Comparison of ENCODE assay signal across 1 cellular context in the genomic region with DNA sequence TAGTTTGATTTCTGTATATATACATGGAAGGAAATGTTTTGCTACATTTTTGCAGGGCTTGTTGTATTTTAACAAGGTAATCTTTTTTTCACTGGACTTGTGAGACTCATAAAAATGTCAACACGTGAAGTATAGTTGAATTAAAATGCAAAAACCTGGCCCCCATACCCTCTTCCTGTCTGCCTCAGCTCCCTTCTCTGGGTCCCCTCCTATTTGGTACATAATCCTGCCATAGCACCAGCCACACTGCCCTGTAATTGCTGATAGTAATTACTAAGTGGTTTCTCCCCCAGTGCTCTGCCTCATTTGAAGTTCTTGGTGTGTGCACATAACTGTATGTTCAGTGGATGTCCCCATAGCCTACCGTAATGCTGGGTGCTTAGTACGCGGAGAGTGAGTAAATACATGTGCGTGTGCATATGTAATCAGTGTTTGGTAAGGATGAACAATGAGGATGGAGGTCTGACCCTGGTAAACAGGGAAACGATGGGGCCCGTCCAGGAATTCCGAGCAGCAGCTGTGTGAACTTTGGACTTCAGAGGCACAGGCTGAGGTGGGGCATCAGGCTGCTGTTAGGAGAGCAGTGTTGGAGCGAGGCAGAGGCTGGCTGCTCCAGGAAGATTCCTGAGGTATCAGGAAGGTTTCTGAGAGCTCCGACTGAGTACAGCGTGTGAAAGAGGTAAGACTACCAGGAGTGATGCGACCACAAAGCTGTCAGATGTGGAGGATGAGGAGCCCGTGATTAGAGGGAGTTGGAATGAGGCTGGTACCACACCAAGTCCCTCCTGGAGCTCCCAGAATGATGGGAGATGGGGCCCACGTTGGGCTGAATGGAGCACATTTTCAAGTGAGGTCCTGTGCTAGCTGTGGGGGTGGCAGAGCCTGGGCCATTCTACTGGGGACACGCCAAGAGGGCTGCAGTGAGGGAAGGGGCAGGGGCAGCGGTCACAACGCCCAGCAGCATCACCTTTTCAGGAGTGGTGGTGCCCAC.
TF ChIP-seq lines count a peak whose summit lies in the region.

No MANE protein-coding gene starts in this region.

TF ChIP-seq in HepG2, 621 proteins besides CTCF, POLR2A, EP300 and RAD21 (continued from another document and continues in another):
- TF ChIP-seq ADNP (CRISPR knock-in tag; IDR thresholded peaks at IDR 0.05), result no peak
- TF ChIP-seq EHMT2 (IDR thresholded peaks at IDR 0.05; ENCODE audit: borderline replicate concordance, low read depth, low read length), result no peak
- no peak for TF ChIP-seq GLI4 (CRISPR knock-in tag; IDR thresholded peaks at IDR 0.05; ENCODE audit: borderline replicate concordance)
- no peak for TF ChIP-seq FOXA1 (IDR thresholded peaks at IDR 0.05)
- peak; percentile 86 for TF ChIP-seq FOXA1 (CRISPR knock-in tag; IDR thresholded peaks at IDR 0.05)
- TF ChIP-seq ZNF292 (CRISPR knock-in tag; IDR thresholded peaks at IDR 0.05; ENCODE audit: borderline replicate concordance, low read depth), result peak; percentile 57; the same call in 1 of the 2 replicates
- TF ChIP-seq HNF4G (IDR thresholded peaks at IDR 0.05; ENCODE audit: borderline replicate concordance, low read depth, low read length), result peak; percentile 81
- no peak for TF ChIP-seq HNF4G (CRISPR knock-in tag; IDR thresholded peaks at IDR 0.05; ENCODE audit: borderline replicate concordance, low read depth)
- no peak for TF ChIP-seq GABPA (IDR thresholded peaks at IDR 0.05; ENCODE audit: low read depth, low read length)
- TF ChIP-seq GABPA (CRISPR knock-in tag; IDR thresholded peaks at IDR 0.05; ENCODE audit: low read depth), result 0 out of 2 replicates have a peak, but pooled peaks have one; percentile 24
- peak; percentile 24; the same call in 1 of the 2 replicates for TF ChIP-seq RXRB (CRISPR knock-in tag; IDR thresholded peaks at IDR 0.05; ENCODE audit: borderline replicate concordance)
- TF ChIP-seq SRY (CRISPR knock-in tag; IDR thresholded peaks at IDR 0.05), result no peak
- TF ChIP-seq CC2D1A (CRISPR knock-in tag; IDR thresholded peaks at IDR 0.05), result no peak
- no peak for TF ChIP-seq ZFY (CRISPR knock-in tag; IDR thresholded peaks at IDR 0.05)
- TF ChIP-seq ZNF552 (CRISPR knock-in tag; IDR thresholded peaks at IDR 0.05; ENCODE audit: borderline replicate concordance), result no peak
- TF ChIP-seq, protein P1, sequence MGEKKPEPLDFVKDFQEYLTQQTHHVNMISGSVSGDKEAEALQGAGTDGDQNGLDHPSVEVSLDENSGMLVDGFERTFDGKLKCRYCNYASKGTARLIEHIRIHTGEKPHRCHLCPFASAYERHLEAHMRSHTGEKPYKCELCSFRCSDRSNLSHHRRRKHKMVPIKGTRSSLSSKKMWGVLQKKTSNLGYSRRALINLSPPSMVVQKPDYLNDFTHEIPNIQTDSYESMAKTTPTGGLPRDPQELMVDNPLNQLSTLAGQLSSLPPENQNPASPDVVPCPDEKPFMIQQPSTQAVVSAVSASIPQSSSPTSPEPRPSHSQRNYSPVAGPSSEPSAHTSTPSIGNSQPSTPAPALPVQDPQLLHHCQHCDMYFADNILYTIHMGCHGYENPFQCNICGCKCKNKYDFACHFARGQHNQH (CRISPR knock-in tag; IDR thresholded peaks at IDR 0.05), result peak; percentile 55; the same call in 1 of the 2 replicates
- peak; percentile 43; the same call in 1 of the 2 replicates for TF ChIP-seq ZNF777 (CRISPR knock-in tag; IDR thresholded peaks at IDR 0.05)
- TF ChIP-seq ZFP41 (CRISPR knock-in tag; IDR thresholded peaks at IDR 0.05; ENCODE audit: borderline replicate concordance), result no peak
- peak; percentile 62; the same call in 1 of the 2 replicates for TF ChIP-seq HDAC1 (CRISPR knock-in tag; IDR thresholded peaks at IDR 0.05)
- TF ChIP-seq, protein P2, sequence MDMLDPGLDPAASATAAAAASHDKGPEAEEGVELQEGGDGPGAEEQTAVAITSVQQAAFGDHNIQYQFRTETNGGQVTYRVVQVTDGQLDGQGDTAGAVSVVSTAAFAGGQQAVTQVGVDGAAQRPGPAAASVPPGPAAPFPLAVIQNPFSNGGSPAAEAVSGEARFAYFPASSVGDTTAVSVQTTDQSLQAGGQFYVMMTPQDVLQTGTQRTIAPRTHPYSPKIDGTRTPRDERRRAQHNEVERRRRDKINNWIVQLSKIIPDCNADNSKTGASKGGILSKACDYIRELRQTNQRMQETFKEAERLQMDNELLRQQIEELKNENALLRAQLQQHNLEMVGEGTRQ (IDR thresholded peaks at IDR 0.05; ENCODE audit: low read depth, low read length), result no peak
- TF ChIP-seq, protein P2 (CRISPR knock-in tag; IDR thresholded peaks at IDR 0.05; ENCODE audit: borderline replicate concordance), result no peak
- TF ChIP-seq RFX5 (IDR thresholded peaks at IDR 0.05; ENCODE audit: low read depth, low read length), result no peak
- no peak for TF ChIP-seq DNMT1 (CRISPR knock-in tag; IDR thresholded peaks at IDR 0.05)
- TF ChIP-seq ZNF772 (CRISPR knock-in tag; IDR thresholded peaks at IDR 0.05), result no peak
- TF ChIP-seq ZFP1 (CRISPR knock-in tag; IDR thresholded peaks at IDR 0.05), result no peak
- TF ChIP-seq SOX5 (CRISPR knock-in tag; IDR thresholded peaks at IDR 0.05; ENCODE audit: borderline replicate concordance), result peak; percentile 99
- no peak for TF ChIP-seq ZNF883 (CRISPR knock-in tag; IDR thresholded peaks at IDR 0.05; ENCODE audit: not compliant biosample characterization)
- no peak for TF ChIP-seq ZNF713 (CRISPR knock-in tag; IDR thresholded peaks at IDR 0.05)
- peak; percentile 36; the same call in 1 of the 2 replicates for TF ChIP-seq TARDBP (CRISPR knock-in tag; IDR thresholded peaks at IDR 0.05)
- TF ChIP-seq STAG1 (CRISPR knock-in tag; IDR thresholded peaks at IDR 0.05), result no peak
- TF ChIP-seq, protein P3, sequence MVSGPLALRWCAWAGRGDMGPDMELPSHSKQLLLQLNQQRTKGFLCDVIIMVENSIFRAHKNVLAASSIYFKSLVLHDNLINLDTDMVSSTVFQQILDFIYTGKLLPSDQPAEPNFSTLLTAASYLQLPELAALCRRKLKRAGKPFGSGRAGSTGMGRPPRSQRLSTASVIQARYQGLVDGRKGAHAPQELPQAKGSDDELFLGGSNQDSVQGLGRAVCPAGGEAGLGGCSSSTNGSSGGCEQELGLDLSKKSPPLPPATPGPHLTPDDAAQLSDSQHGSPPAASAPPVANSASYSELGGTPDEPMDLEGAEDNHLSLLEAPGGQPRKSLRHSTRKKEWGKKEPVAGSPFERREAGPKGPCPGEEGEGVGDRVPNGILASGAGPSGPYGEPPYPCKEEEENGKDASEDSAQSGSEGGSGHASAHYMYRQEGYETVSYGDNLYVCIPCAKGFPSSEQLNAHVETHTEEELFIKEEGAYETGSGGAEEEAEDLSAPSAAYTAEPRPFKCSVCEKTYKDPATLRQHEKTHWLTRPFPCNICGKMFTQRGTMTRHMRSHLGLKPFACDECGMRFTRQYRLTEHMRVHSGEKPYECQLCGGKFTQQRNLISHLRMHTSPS (CRISPR knock-in tag; IDR thresholded peaks at IDR 0.05; ENCODE audit: low read depth), result no peak
- TF ChIP-seq ASH2L (IDR thresholded peaks at IDR 0.05; ENCODE audit: insufficient read length, low read depth, low read length), result peak; percentile 66
- TF ChIP-seq MZF1 (CRISPR knock-in tag; IDR thresholded peaks at IDR 0.05; ENCODE audit: borderline replicate concordance), result no peak
- TF ChIP-seq, protein P4, sequence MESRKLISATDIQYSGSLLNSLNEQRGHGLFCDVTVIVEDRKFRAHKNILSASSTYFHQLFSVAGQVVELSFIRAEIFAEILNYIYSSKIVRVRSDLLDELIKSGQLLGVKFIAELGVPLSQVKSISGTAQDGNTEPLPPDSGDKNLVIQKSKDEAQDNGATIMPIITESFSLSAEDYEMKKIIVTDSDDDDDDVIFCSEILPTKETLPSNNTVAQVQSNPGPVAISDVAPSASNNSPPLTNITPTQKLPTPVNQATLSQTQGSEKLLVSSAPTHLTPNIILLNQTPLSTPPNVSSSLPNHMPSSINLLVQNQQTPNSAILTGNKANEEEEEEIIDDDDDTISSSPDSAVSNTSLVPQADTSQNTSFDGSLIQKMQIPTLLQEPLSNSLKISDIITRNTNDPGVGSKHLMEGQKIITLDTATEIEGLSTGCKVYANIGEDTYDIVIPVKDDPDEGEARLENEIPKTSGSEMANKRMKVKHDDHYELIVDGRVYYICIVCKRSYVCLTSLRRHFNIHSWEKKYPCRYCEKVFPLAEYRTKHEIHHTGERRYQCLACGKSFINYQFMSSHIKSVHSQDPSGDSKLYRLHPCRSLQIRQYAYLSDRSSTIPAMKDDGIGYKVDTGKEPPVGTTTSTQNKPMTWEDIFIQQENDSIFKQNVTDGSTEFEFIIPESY (CRISPR knock-in tag; IDR thresholded peaks at IDR 0.05), result peak; percentile 9; the same call in 1 of the 2 replicates
- TF ChIP-seq, protein P5, sequence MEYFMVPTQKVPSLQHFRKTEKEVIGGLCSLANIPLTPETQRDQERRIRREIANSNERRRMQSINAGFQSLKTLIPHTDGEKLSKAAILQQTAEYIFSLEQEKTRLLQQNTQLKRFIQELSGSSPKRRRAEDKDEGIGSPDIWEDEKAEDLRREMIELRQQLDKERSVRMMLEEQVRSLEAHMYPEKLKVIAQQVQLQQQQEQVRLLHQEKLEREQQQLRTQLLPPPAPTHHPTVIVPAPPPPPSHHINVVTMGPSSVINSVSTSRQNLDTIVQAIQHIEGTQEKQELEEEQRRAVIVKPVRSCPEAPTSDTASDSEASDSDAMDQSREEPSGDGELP (IDR thresholded peaks at IDR 0.05; ENCODE audit: borderline replicate concordance, low read depth), result peak; percentile 96
- peak; percentile 79; the same call in 1 of the 2 replicates for TF ChIP-seq ZNF792 (CRISPR knock-in tag; IDR thresholded peaks at IDR 0.05)
- TF ChIP-seq, protein P6, sequence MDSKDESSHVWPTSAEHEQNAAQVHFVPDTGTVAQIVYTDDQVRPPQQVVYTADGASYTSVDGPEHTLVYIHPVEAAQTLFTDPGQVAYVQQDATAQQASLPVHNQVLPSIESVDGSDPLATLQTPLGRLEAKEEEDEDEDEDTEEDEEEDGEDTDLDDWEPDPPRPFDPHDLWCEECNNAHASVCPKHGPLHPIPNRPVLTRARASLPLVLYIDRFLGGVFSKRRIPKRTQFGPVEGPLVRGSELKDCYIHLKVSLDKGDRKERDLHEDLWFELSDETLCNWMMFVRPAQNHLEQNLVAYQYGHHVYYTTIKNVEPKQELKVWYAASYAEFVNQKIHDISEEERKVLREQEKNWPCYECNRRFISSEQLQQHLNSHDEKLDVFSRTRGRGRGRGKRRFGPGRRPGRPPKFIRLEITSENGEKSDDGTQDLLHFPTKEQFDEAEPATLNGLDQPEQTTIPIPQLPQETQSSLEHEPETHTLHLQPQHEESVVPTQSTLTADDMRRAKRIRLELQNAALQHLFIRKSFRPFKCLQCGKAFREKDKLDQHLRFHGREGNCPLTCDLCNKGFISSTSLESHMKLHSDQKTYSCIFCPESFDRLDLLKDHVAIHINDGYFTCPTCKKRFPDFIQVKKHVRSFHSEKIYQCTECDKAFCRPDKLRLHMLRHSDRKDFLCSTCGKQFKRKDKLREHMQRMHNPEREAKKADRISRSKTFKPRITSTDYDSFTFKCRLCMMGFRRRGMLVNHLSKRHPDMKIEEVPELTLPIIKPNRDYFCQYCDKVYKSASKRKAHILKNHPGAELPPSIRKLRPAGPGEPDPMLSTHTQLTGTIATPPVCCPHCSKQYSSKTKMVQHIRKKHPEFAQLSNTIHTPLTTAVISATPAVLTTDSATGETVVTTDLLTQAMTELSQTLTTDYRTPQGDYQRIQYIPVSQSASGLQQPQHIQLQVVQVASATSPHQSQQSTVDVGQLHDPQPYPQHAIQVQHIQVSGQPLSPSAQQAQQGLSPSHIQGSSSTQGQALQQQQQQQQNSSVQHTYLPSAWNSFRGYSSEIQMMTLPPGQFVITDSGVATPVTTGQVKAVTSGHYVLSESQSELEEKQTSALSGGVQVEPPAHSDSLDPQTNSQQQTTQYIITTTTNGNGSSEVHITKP (CRISPR knock-in tag; IDR thresholded peaks at IDR 0.05; ENCODE audit: low read depth), result 0 out of 2 replicates have a peak, but pooled peaks have one; percentile 33
- TF ChIP-seq, protein P7, sequence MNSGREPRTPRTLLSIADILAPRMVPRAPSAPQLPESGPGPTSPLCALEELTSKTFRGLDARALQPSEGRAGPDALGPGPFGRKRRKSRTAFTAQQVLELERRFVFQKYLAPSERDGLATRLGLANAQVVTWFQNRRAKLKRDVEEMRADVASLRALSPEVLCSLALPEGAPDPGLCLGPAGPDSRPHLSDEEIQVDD (CRISPR knock-in tag; IDR thresholded peaks at IDR 0.05; ENCODE audit: borderline replicate concordance), result no peak
- no peak for TF ChIP-seq ZFP90 (CRISPR knock-in tag; IDR thresholded peaks at IDR 0.05; ENCODE audit: borderline replicate concordance)
- no peak for TF ChIP-seq ZNF775 (CRISPR knock-in tag; IDR thresholded peaks at IDR 0.05; ENCODE audit: borderline replicate concordance)
- peak; percentile 86 for TF ChIP-seq FOXA3 (CRISPR knock-in tag; IDR thresholded peaks at IDR 0.05)
- TF ChIP-seq ZNF317 (CRISPR knock-in tag; IDR thresholded peaks at IDR 0.05), result peak; percentile 55; the same call in 1 of the 2 replicates
- peak; percentile 58; the same call in 1 of the 2 replicates for TF ChIP-seq POGZ (CRISPR knock-in tag; IDR thresholded peaks at IDR 0.05)
- TF ChIP-seq ZNF326 (CRISPR knock-in tag; IDR thresholded peaks at IDR 0.05; ENCODE audit: borderline replicate concordance), result no peak
- TF ChIP-seq MED1 (CRISPR knock-in tag; IDR thresholded peaks at IDR 0.05), result peak; percentile 54
- TF ChIP-seq ZNF3 (CRISPR knock-in tag; IDR thresholded peaks at IDR 0.05), result no peak
- TF ChIP-seq RNF2 (conservative IDR thresholded peaks at IDR 0.05; ENCODE audit: low read depth), result 0 out of 2 replicates have a peak, but pooled peaks have one; percentile 55
- TF ChIP-seq, protein P8, sequence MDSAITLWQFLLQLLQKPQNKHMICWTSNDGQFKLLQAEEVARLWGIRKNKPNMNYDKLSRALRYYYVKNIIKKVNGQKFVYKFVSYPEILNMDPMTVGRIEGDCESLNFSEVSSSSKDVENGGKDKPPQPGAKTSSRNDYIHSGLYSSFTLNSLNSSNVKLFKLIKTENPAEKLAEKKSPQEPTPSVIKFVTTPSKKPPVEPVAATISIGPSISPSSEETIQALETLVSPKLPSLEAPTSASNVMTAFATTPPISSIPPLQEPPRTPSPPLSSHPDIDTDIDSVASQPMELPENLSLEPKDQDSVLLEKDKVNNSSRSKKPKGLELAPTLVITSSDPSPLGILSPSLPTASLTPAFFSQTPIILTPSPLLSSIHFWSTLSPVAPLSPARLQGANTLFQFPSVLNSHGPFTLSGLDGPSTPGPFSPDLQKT (CRISPR knock-in tag; IDR thresholded peaks at IDR 0.05; ENCODE audit: borderline replicate concordance), result no peak
- TF ChIP-seq FOXP1 (IDR thresholded peaks at IDR 0.05), result peak; percentile 83
- peak; percentile 92 for TF ChIP-seq FOXP1 (CRISPR knock-in tag; IDR thresholded peaks at IDR 0.05)
- TF ChIP-seq HCFC1 (IDR thresholded peaks at IDR 0.05; ENCODE audit: low read depth, low read length), result no peak
- TF ChIP-seq, protein P9, sequence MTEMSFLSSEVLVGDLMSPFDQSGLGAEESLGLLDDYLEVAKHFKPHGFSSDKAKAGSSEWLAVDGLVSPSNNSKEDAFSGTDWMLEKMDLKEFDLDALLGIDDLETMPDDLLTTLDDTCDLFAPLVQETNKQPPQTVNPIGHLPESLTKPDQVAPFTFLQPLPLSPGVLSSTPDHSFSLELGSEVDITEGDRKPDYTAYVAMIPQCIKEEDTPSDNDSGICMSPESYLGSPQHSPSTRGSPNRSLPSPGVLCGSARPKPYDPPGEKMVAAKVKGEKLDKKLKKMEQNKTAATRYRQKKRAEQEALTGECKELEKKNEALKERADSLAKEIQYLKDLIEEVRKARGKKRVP (CRISPR knock-in tag; IDR thresholded peaks at IDR 0.05), result peak in 1 of 2 experiments; percentile 39; a peak in 1 of 4 replicates
